In genomic region chr2:102975996-102976636, GRCh38 we compare ENCODE assay signal across 8 cellular contexts.
A peak's percentile ranks its signal among the peaks of the same experiment; 100 is the strongest.
DNase-seq lines count a peak whose midpoint lies in the region; ATAC-seq and TF ChIP-seq lines count a peak whose summit lies in the region.

No MANE protein-coding gene starts in this region.

- H3K4me3 ChIP-seq in Caco-2 (ENCODE audit: low read depth, low read length), result no peak overlapping the region
- no peak overlapping the region for H3K4me3 ChIP-seq in adipocyte (ENCODE audit: low read length)

- H3K4me1 ChIP-seq in Caco-2 (no peaks in the 10 kb centered on the region), adipocyte (ENCODE audit: control insufficient read depth, insufficient read depth, low read length) (no peaks in the 10 kb centered on the region)

- H3K36me3 Mint-ChIP-seq in Caco-2 (ENCODE audit: insufficient read depth, unreplicated experiment), result no peaks in the 10 kb centered on the region

- H3K9me3 ChIP-seq in Caco-2 (no peaks in the 10 kb centered on the region), adipocyte (ENCODE audit: control insufficient read depth, low read length) (no peaks in the 10 kb centered on the region)

- POLR2A ChIA-PET in Caco-2 (lab: Charles Lee), result no interaction called here

- H3K4me1 Mint-ChIP-seq in Caco-2 (ENCODE audit: low read depth, unreplicated experiment), result no peaks in the 10 kb centered on the region

- H3K27me3 ChIP-seq in Caco-2 (replicated peaks; ENCODE audit: control insufficient read depth, insufficient read depth, low read length) (0 out of 2 replicates have a peak, but pooled peaks cover 2% of the 10 kb centered on the region), adipocyte (replicated peaks; ENCODE audit: control insufficient read depth, insufficient read depth, low read length) (peaks cover 9% of the 10 kb centered on the region)

- no peak overlapping the region for H3K27ac Mint-ChIP-seq in Caco-2 (ENCODE audit: unreplicated experiment)

- CTCF ChIA-PET in Caco-2 (lab: Charles Lee), result interaction anchor here (0.9 to 1.0 kb wide), 2 partner anchors 32 to 183 kb away, joined by 3 to 4 read pairs; no protein-coding TSS in a partner anchor

- ATAC-seq in GM19372 (IDR thresholded peaks at IDR 0.05; ENCODE audit: low read depth, unreplicated experiment), result peak; percentile 57
- ATAC-seq in sciatic nerve, result no peak

- TF ChIP-seq CTCF in Caco-2 (IDR thresholded peaks at IDR 0.05; ENCODE audit: insufficient read depth in 1 of 2, low read depth in 1 of 2, low read length in 1 of 2, severe bottlenecking in 1 of 2, unreplicated experiment in 1 of 2), result peak; percentile 59 to 91

- DNase-seq in Caco-2, result peak; percentile 60 to 65
- peak; percentile 1 for DNase-seq in NCI-H1048 (lab: John Stamatoyannopoulos, UW)
- DNase-seq in adipocyte (ENCODE audit: low read depth), result peak; percentile 2
- DNase-seq in kidney tubule cell (ENCODE audit: low spot score), result peak; percentile 52
- no peak for DNase-seq in sciatic nerve (ENCODE audit: low spot score)
- no peak for DNase-seq in activated effector memory CD4-positive, alpha-beta T cell treated with anti-CD3 and anti-CD28 coated beads, Interleukin-2, amount 50 U/mL, for 16 hours
- no peak for DNase-seq in stimulated activated CD4-positive, alpha-beta T cell treated with anti-CD3 and anti-CD28 coated beads, Interleukin-1b, Interleukin-23, amount 100 ng/mL, for 48 hours

- no peak overlapping the region for H3K4me3 Mint-ChIP-seq in Caco-2 (ENCODE audit: unreplicated experiment)

- H3K9ac ChIP-seq in adipocyte (ENCODE audit: low read length), result no peak overlapping the region

- intact Hi-C loops in Caco-2 (cut with micrococcal nuclease; ENCODE audit: unreplicated experiment) (loop anchor here (1.0 to 5.0 kb wide), 3 partner anchors 32 to 185 kb away; no protein-coding TSS in a partner anchor), sciatic nerve (cut with DNase I) (no loop called here)

- BruUV-seq in Caco-2 (replicated peaks; lab: Mats Ljungman, UMichigan), result no TSS peak

- no peaks in the 10 kb centered on the region for H3K36me3 ChIP-seq in Caco-2 (ENCODE audit: control insufficient read depth, insufficient read depth, low read length)
- no peaks in the 10 kb centered on the region for H3K36me3 ChIP-seq in adipocyte (ENCODE audit: control insufficient read depth, insufficient read depth, low read length, severe bottlenecking)

- H3K9me3 Mint-ChIP-seq in Caco-2 (ENCODE audit: unreplicated experiment), result no peaks in the 10 kb centered on the region

- peaks cover 26% of the 10 kb centered on the region for H3K27me3 Mint-ChIP-seq in Caco-2 (ENCODE audit: insufficient read depth, unreplicated experiment)

Comparison
In these comparisons a context has a peak if more than half of its experiments do, and no peak if none do; other contexts are left out.
1. DNase-seq: peak in Caco-2 (2 of 2), NCI-H1048 (single experiment), adipocyte (single experiment) and kidney tubule cell (single experiment); none in sciatic nerve (single experiment), activated effector memory CD4-positive, alpha-beta T cell treated with anti-CD3 and anti-CD28 coated beads, Interleukin-2, amount 50 U/mL, for 16 hours (single experiment) and stimulated activated CD4-positive, alpha-beta T cell treated with anti-CD3 and anti-CD28 coated beads, Interleukin-1b, Interleukin-23, amount 100 ng/mL, for 48 hours (single experiment).